In genomic region chr2:163852616-163853015, GRCh38 we compare ENCODE assay signal across 16 cellular contexts.
"Had no signal": no experiment of that assay in that cellular context is flagged by ENCODE, and none has a peak within 500 bp of the region (broad histone marks: within the 10 kb centered on the region; RNA-seq: fewer than 3 reads in every experiment).

No MANE protein-coding gene starts in this region.

- H3K9me3 ChIP-seq: psoas muscle, right lobe of liver, suprapubic skin, upper lobe of left lung had no signal

- H3K4me3 ChIP-seq: psoas muscle, right lobe of liver, suprapubic skin, upper lobe of left lung had no signal

- H3K36me3 ChIP-seq: right lobe of liver, suprapubic skin, upper lobe of left lung had no signal

- H3K4me1 ChIP-seq: psoas muscle, right lobe of liver, suprapubic skin, upper lobe of left lung had no signal

- H3K27me3 ChIP-seq: right lobe of liver, suprapubic skin, upper lobe of left lung had no signal

- H3K27ac ChIP-seq: psoas muscle, right lobe of liver, suprapubic skin, upper lobe of left lung, VCaP had no signal

- ATAC-seq: activated CD4-positive, alpha-beta T cell treated with anti-CD3 and anti-CD28 coated beads for 36 hours; psoas muscle; right lobe of liver had no signal

- DNase-seq: activated CD4-positive, alpha-beta memory T cell treated with anti-CD3 and anti-CD28 coated beads, Interleukin-2, amount 10 ng/mL, durations not matched to agents 7 days and 5 days; activated CD4-positive, alpha-beta T cell treated with anti-CD3 and anti-CD28 coated beads for 36 hours; activated gamma-delta T cell treated with Interleukin-2 at 50 U/mL for 16 hours; activated T-cell treated with anti-CD3 and anti-CD28 coated beads, Interleukin-2, amount 50 U/mL, for 48 hours; central memory CD4-positive, alpha-beta T cell; glutamatergic neuron; immature natural killer cell; mammary epithelial cell; psoas muscle; right lobe of liver; stimulated activated CD4-positive, alpha-beta T cell treated with anti-CD3 and anti-CD28 coated beads, Interleukin-12 subunit alpha, Interleukin-12 subunit beta, amount 100 ng/mL, for 4 hours; stimulated activated naive CD4-positive, alpha-beta T cell treated with Interleukin-2 at 50 U/mL for 16 hours; T-helper 9 cell; upper lobe of left lung had no signal
